10 cellular contexts compared by ENCODE assay signal in the genomic region with DNA sequence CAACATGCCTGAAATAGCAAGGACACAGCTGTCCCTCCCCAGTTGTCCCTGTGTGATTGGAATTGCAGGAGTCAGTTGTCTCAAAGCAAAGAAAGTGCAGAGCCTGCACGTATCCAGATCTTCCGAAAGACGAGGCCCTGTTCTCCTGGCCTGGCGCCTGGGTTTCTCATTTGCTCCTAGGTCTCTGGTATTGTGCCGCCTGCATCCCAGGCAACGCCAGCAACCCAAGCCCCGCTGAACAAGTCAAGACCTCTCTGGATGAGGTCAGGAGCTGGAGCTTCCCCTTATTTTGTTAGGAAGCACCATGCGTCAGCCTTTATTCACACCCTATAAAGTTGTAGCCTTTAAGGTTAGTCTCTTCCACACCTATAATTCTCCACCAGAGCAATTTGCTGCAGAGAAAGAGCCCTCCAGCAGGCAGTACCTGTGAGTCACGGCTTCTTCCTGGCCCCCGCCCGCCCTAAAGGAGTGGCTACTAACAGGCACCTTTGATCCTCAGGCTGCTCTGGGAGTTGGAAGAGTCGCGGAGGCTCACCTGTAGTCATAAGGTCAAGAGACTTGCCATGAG.
DNase-seq lines count a peak whose midpoint lies in the region; ATAC-seq and TF ChIP-seq lines count a peak whose summit lies in the region.
"Had no signal": no experiment of that assay in that cellular context is flagged by ENCODE, and none has a peak within 500 bp of the region (broad histone marks: within the 10 kb centered on the region; RNA-seq: fewer than 3 reads in every experiment).

No MANE protein-coding gene starts in this region.

- no peak overlapping the region for H3K27ac Mint-ChIP-seq in CD4-positive, alpha-beta memory T cell
- H3K27ac Mint-ChIP-seq in glutamatergic neuron (ENCODE audit: unreplicated experiment): no peak overlapping the region

- H3K27me3 ChIP-seq in ascending aorta: no peaks in the 10 kb centered on the region
- no peaks in the 10 kb centered on the region for H3K27me3 ChIP-seq in CD4-positive, alpha-beta memory T cell (ENCODE audit: insufficient read depth, low read length)

- CTCF ChIA-PET in CD4-positive, alpha-beta memory T cell (lab: Charles Lee; ENCODE audit: partially characterized antibody): no interaction called here

- ATAC-seq in sciatic nerve: peak; percentile 32

- intact Hi-C loops in ascending aorta (cut with DNase I): no loop called here
- intact Hi-C loops in sciatic nerve (cut with DNase I): no loop called here
- intact Hi-C loops in CD4-positive, alpha-beta memory T cell (cut with micrococcal nuclease): no loop called here

- POLR2A ChIA-PET in CD4-positive, alpha-beta memory T cell (lab: Charles Lee; ENCODE audit: partially characterized antibody): interaction anchor here (1.2 kb wide), 1 partner anchor 13 kb away, joined by 4 read pairs; no protein-coding TSS in a partner anchor

- H3K36me3 ChIP-seq in ascending aorta: no peaks in the 10 kb centered on the region
- no peaks in the 10 kb centered on the region for H3K36me3 ChIP-seq in CD4-positive, alpha-beta memory T cell (ENCODE audit: insufficient read depth, low read length)

- H3K4me3 Mint-ChIP-seq in CD4-positive, alpha-beta memory T cell: no peak overlapping the region
- H3K4me3 Mint-ChIP-seq in glutamatergic neuron (ENCODE audit: unreplicated experiment): no peak overlapping the region

- H3K36me3 Mint-ChIP-seq in CD4-positive, alpha-beta memory T cell: no peaks in the 10 kb centered on the region
- H3K36me3 Mint-ChIP-seq in glutamatergic neuron (ENCODE audit: unreplicated experiment): no peaks in the 10 kb centered on the region

- H3K9me3 ChIP-seq in ascending aorta: no peaks in the 10 kb centered on the region
- no peaks in the 10 kb centered on the region for H3K9me3 ChIP-seq in CD4-positive, alpha-beta memory T cell (ENCODE audit: control insufficient read depth in 1 of 2, low read length in 2 of 2)

- H3K4me1 Mint-ChIP-seq in CD4-positive, alpha-beta memory T cell: peaks cover 0 to 3% (median under 1%) of the 10 kb centered on the region in 4 donors
- peaks cover 5% of the 10 kb centered on the region for H3K4me1 Mint-ChIP-seq in glutamatergic neuron (ENCODE audit: low read depth, unreplicated experiment)

- peaks cover 3 to 28% of the 10 kb centered on the region in 2 donors for H3K4me1 ChIP-seq in ascending aorta
- peaks cover 5% of the 10 kb centered on the region for H3K4me1 ChIP-seq in CD4-positive, alpha-beta memory T cell (ENCODE audit: insufficient read depth, low read length)

- H3K9me3 Mint-ChIP-seq in CD4-positive, alpha-beta memory T cell: no peaks in the 10 kb centered on the region
- H3K9me3 Mint-ChIP-seq in glutamatergic neuron (ENCODE audit: unreplicated experiment): peaks cover 1% of the 10 kb centered on the region

- TF ChIP-seq CTCF in ascending aorta (IDR thresholded peaks at IDR 0.05) (no peak), glutamatergic neuron (IDR thresholded peaks at IDR 0.05; ENCODE audit: partially characterized antibody, unreplicated experiment) (no peak)

- peak overlapping the region; percentile 89 to 94 for H3K27ac ChIP-seq in ascending aorta
- no peak overlapping the region for H3K27ac ChIP-seq in CD4-positive, alpha-beta memory T cell (ENCODE audit: low read depth, low read length)

- no peaks in the 10 kb centered on the region for H3K27me3 Mint-ChIP-seq in CD4-positive, alpha-beta memory T cell
- H3K27me3 Mint-ChIP-seq in glutamatergic neuron (ENCODE audit: unreplicated experiment): peaks cover 4% of the 10 kb centered on the region

- peak overlapping the region in 1 of 2 donors; percentile 29 for H3K4me3 ChIP-seq in ascending aorta
- no peak overlapping the region for H3K4me3 ChIP-seq in CD4-positive, alpha-beta memory T cell (ENCODE audit: low read length in 2 of 2)

- DNase-seq in ELF-1 (ENCODE audit: low read depth, low spot score) (peak; percentile 77), ascending aorta (ENCODE audit: low spot score in 2 of 2) (peak in 1 of 2 donors; percentile 87), hepatic stellate cell (ENCODE audit: low spot score) (peak; percentile 40), sciatic nerve (ENCODE audit: low spot score) (peak; percentile 60), SW 1271 (lab: John Stamatoyannopoulos, UW) (no peak), glutamatergic neuron (no peak)
- DNase-seq in CD4-positive, alpha-beta memory T cell: no peak
- no peak for DNase-seq in activated CD4-positive, alpha-beta T cell treated with anti-CD3 and anti-CD28 coated beads, Interleukin-2, amount 50 U/mL, for 1 hour
- DNase-seq: SHP77 treated with DMSO at 0.1 percent for 48 hours; stimulated activated CD4-positive, alpha-beta T cell treated with anti-CD3 and anti-CD28 coated beads, Interleukin-15, amount 100 ng/mL, for 24 hours had no signal

Comparison
In these comparisons a context has a peak if more than half of its experiments do, and no peak if none do; other contexts are left out.
1. DNase-seq: peak in ELF-1 (single experiment), hepatic stellate cell (single experiment) and sciatic nerve (single experiment); none in CD4-positive, alpha-beta memory T cell (0 of 5), activated CD4-positive, alpha-beta T cell treated with anti-CD3 and anti-CD28 coated beads, Interleukin-2, amount 50 U/mL, for 1 hour (single experiment), SW 1271 (0 of 2) and glutamatergic neuron (single experiment).